Comparison of ENCODE assay signal across 9 cellular contexts in the genomic region with DNA sequence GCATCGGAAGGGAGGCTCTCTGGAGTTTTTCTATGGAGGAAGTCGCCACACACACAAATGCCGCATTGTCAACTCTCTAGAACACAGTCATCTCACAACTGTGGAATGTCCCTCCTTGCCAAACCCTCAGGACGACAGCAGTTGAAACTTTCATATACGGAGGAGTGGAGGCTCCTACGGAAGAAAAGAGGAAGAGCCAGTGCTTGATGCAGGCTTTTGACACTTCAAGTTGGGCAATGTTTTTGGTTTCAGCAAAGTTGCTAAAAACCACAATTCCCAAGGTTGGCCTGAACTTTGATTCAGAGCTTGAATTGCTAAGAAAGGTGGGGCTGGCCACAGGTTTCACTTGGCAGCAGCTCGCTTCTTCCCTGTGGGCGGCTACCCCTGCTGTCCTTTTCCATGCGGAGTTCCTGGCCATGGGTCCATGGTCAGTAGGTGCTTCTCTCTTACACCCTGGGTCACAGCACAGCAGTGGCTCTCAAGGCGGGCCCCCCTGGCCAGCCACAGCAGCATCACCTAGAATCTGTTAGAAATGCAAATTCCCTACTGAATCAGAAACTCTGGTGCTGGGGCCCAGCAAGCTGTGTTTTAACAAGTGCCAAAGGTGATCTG.
DNase-seq lines count a peak whose midpoint lies in the region; ATAC-seq and TF ChIP-seq lines count a peak whose summit lies in the region.
"Had no signal": no experiment of that assay in that cellular context is flagged by ENCODE, and none has a peak within 500 bp of the region (broad histone marks: within the 10 kb centered on the region; RNA-seq: fewer than 3 reads in every experiment).

No MANE protein-coding gene starts in this region.

- no peaks in the 10 kb centered on the region for H3K9me3 ChIP-seq in vagina

- TF ChIP-seq CTCF in vagina (IDR thresholded peaks at IDR 0.05), result no peak

- no peak overlapping the region for H3K27ac ChIP-seq in vagina
- H3K27ac ChIP-seq: parathyroid adenoma had no signal

- H3K4me1 ChIP-seq in vagina, result no peaks in the 10 kb centered on the region
- H3K4me1 ChIP-seq: parathyroid adenoma had no signal

- H3K4me3 ChIP-seq in vagina, result no peak overlapping the region

- no peak for TF ChIP-seq POLR2A in vagina (IDR thresholded peaks at IDR 0.05)

- no peaks in the 10 kb centered on the region for H3K36me3 ChIP-seq in vagina

- DNase-seq in GF-D8 (lab: John Stamatoyannopoulos, UW) (peak; percentile 77), amniotic epithelial cell (ENCODE audit: low read depth) (peak; percentile 11), NCI-H2196 treated with DMSO at 0.1 percent for 48 hours (lab: John Stamatoyannopoulos, UW; ENCODE audit: unreplicated experiment) (no peak), OCI-M1 (lab: John Stamatoyannopoulos, UW) (no peak), vagina (ENCODE audit: extremely low spot score in 2 of 2) (no peak)
- peak; percentile 8 for DNase-seq in stimulated activated CD8-positive, alpha-beta memory T cell treated with anti-CD3 and anti-CD28 coated beads, Interleukin-12 subunit alpha, Interleukin-12 subunit beta, amount 100 ng/mL, for 24 hours (ENCODE audit: extremely low read depth)

- intact Hi-C loops in vagina (cut with DNase I), result no loop called here

- H3K27me3 ChIP-seq in vagina, result no peaks in the 10 kb centered on the region

- ATAC-seq in GM19468 (IDR thresholded peaks at IDR 0.05; ENCODE audit: extremely low read depth, unreplicated experiment), result peak; percentile 18
- peak; percentile 70 for ATAC-seq in HG03460 (IDR thresholded peaks at IDR 0.05; ENCODE audit: unreplicated experiment)

Comparison
In these comparisons a context has a peak if more than half of its experiments do, and no peak if none do; other contexts are left out.
1. DNase-seq: peak in GF-D8 (single experiment), amniotic epithelial cell (single experiment) and stimulated activated CD8-positive, alpha-beta memory T cell treated with anti-CD3 and anti-CD28 coated beads, Interleukin-12 subunit alpha, Interleukin-12 subunit beta, amount 100 ng/mL, for 24 hours (single experiment); none in NCI-H2196 treated with DMSO at 0.1 percent for 48 hours (single experiment), OCI-M1 (single experiment) and vagina (0 of 2).